ENCODE assay signal across 1 cellular context in the genomic region with DNA sequence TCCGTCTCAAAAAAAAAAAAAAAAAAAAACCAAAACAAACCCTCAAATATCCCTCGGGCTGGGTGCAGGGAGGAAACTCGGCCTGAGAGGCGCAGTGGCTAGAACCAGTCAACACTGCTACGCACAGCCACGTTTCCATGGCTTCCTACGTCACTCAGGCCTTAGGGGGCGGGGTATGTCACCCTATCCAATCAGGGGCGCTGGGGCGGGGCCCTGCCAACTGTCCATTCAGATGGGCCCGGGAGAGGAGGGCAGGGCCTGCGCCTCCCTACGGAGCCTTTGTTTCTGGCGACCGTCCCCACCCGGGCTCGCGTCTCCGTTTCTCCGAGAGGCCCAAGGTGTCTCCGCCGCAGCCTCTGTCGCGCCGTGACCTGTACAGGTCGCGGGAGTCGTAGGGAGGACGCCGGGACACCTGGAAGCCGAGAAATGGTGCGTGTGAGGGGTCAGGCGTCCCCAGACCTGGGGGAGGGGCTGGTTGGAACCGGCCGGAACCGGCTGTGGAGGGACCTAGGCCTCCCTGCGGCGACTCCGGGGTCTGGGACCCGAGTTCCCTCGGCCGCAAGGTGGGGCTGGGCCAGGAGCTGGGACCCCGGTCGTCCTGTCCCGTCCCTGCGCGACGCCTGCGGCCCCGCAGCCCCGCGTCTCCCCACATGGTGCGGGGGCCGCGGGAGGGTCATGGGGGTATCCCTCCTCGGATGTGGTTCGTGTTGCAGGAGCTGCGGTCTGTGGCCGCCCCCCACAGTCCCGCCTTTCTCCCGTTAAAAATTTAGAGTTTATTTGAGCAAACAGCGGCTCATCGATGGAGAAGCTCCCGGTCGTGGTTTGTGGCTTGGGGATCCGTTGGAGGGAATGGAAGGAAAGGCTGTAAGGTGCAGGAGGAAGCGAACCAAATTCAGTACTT.
TF ChIP-seq lines count a peak whose summit lies in the region.

ZNF627 (plus strand) TSS at position 282 of the 901 bp plus-strand sequence; CDS start at position 427, 145 bp downstream.

TF ChIP-seq in HepG2, 621 proteins besides CTCF, POLR2A, EP300 and RAD21 (continued from another document and continues in another):
- TF ChIP-seq ZNF407 (CRISPR knock-in tag; IDR thresholded peaks at IDR 0.05; ENCODE audit: not compliant biosample characterization) = peak; percentile 74
- peak; percentile 90 for TF ChIP-seq ZNF607 (CRISPR knock-in tag; IDR thresholded peaks at IDR 0.05; ENCODE audit: borderline replicate concordance)
- TF ChIP-seq, protein P1, sequence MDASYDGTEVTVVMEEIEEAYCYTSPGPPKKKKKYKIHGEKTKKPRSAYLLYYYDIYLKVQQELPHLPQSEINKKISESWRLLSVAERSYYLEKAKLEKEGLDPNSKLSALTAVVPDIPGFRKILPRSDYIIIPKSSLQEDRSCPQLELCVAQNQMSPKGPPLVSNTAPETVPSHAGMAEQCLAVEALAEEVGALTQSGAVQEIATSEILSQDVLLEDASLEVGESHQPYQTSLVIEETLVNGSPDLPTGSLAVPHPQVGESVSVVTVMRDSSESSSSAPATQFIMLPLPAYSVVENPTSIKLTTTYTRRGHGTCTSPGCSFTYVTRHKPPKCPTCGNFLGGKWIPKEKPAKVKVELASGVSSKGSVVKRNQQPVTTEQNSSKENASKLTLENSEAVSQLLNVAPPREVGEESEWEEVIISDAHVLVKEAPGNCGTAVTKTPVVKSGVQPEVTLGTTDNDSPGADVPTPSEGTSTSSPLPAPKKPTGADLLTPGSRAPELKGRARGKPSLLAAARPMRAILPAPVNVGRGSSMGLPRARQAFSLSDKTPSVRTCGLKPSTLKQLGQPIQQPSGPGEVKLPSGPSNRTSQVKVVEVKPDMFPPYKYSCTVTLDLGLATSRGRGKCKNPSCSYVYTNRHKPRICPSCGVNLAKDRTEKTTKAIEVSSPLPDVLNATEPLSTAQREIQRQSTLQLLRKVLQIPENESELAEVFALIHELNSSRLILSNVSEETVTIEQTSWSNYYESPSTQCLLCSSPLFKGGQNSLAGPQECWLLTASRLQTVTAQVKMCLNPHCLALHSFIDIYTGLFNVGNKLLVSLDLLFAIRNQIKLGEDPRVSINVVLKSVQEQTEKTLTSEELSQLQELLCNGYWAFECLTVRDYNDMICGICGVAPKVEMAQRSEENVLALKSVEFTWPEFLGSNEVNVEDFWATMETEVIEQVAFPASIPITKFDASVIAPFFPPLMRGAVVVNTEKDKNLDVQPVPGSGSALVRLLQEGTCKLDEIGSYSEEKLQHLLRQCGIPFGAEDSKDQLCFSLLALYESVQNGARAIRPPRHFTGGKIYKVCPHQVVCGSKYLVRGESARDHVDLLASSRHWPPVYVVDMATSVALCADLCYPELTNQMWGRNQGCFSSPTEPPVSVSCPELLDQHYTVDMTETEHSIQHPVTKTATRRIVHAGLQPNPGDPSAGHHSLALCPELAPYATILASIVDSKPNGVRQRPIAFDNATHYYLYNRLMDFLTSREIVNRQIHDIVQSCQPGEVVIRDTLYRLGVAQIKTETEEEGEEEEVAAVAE (CRISPR knock-in tag; IDR thresholded peaks at IDR 0.05; ENCODE audit: borderline replicate concordance) = peak; percentile 56; the same call in 1 of the 2 replicates
- TF ChIP-seq DZIP1 (CRISPR knock-in tag; IDR thresholded peaks at IDR 0.05) = peak; percentile 63; the same call in 1 of the 2 replicates
- TF ChIP-seq PAX8 (CRISPR knock-in tag; IDR thresholded peaks at IDR 0.05; ENCODE audit: borderline replicate concordance) = no peak; the same call in 1 of the 2 replicates
- peak; percentile 92 for TF ChIP-seq ZNF563 (CRISPR knock-in tag; IDR thresholded peaks at IDR 0.05)
- no peak for TF ChIP-seq PHB2 (IDR thresholded peaks at IDR 0.05; ENCODE audit: partially characterized antibody)
- TF ChIP-seq GPN1 (CRISPR knock-in tag; IDR thresholded peaks at IDR 0.05; ENCODE audit: borderline replicate concordance) = no peak
- peak; percentile 92; the same call in 1 of the 2 replicates for TF ChIP-seq ATF7-NPFF (CRISPR knock-in tag; IDR thresholded peaks at IDR 0.05; ENCODE audit: low read depth)
- peak; percentile 77 for TF ChIP-seq SNAPC4 (CRISPR knock-in tag; IDR thresholded peaks at IDR 0.05)
- TF ChIP-seq, protein P2, sequence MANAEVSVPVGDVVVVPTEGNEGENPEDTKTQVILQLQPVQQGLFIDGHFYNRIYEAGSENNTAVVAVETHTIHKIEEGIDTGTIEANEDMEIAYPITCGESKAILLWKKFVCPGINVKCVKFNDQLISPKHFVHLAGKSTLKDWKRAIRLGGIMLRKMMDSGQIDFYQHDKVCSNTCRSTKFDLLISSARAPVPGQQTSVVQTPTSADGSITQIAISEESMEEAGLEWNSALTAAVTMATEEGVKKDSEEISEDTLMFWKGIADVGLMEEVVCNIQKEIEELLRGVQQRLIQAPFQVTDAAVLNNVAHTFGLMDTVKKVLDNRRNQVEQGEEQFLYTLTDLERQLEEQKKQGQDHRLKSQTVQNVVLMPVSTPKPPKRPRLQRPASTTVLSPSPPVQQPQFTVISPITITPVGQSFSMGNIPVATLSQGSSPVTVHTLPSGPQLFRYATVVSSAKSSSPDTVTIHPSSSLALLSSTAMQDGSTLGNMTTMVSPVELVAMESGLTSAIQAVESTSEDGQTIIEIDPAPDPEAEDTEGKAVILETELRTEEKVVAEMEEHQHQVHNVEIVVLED (CRISPR knock-in tag; IDR thresholded peaks at IDR 0.05; ENCODE audit: borderline replicate concordance) = peak; percentile 73; the same call in 1 of the 2 replicates
- no peak for TF ChIP-seq KDM1A (CRISPR knock-in tag; IDR thresholded peaks at IDR 0.05)
- TF ChIP-seq ZNF713 (CRISPR knock-in tag; IDR thresholded peaks at IDR 0.05) = 0 out of 2 replicates have a peak, but pooled peaks have one; percentile 72
- TF ChIP-seq RFXAP (CRISPR knock-in tag; IDR thresholded peaks at IDR 0.05; ENCODE audit: borderline replicate concordance) = peak; percentile 41; the same call in 1 of the 2 replicates
- TF ChIP-seq ZNF296 (CRISPR knock-in tag; conservative IDR thresholded peaks at IDR 0.05) = no peak
- TF ChIP-seq ZNF879 (CRISPR knock-in tag; IDR thresholded peaks at IDR 0.05) = 0 out of 2 replicates have a peak, but pooled peaks have one; percentile 67
- TF ChIP-seq KMT2A (CRISPR knock-in tag; IDR thresholded peaks at IDR 0.05) = peak; percentile 96
- TF ChIP-seq HNF4G (IDR thresholded peaks at IDR 0.05; ENCODE audit: borderline replicate concordance, low read depth, low read length) = no peak
- 0 out of 2 replicates have a peak, but pooled peaks have one; percentile 30 for TF ChIP-seq HNF4G (CRISPR knock-in tag; IDR thresholded peaks at IDR 0.05; ENCODE audit: borderline replicate concordance, low read depth)
- no peak; the same call in 1 of the 2 replicates for TF ChIP-seq SMYD3 (CRISPR knock-in tag; IDR thresholded peaks at IDR 0.05)
- peak; percentile 80; the same call in 1 of the 2 replicates for TF ChIP-seq ARHGAP35 (CRISPR knock-in tag; IDR thresholded peaks at IDR 0.05; ENCODE audit: borderline replicate concordance)
- no peak for TF ChIP-seq ZFAT (CRISPR knock-in tag; conservative IDR thresholded peaks at IDR 0.05)
- TF ChIP-seq YY1 (IDR thresholded peaks at IDR 0.05; ENCODE audit: insufficient read depth, insufficient replicate concordance, low read depth, low read length) = peak; percentile 62
- no peak for TF ChIP-seq NCOA1 (CRISPR knock-in tag; IDR thresholded peaks at IDR 0.05)
- TF ChIP-seq, protein P3, sequence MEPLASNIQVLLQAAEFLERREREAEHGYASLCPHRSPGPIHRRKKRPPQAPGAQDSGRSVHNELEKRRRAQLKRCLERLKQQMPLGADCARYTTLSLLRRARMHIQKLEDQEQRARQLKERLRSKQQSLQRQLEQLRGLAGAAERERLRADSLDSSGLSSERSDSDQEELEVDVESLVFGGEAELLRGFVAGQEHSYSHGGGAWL (CRISPR knock-in tag; IDR thresholded peaks at IDR 0.05) = peak; percentile 85
- TF ChIP-seq CREB1 (IDR thresholded peaks at IDR 0.05) = peak; percentile 92
- peak; percentile 91 for TF ChIP-seq CREB1 (CRISPR knock-in tag; IDR thresholded peaks at IDR 0.05)
